ENCODE assay signal across 6 cellular contexts in genomic region chr11:49558261-49558847, GRCh38.
DNase-seq lines count a peak whose midpoint lies in the region; TF ChIP-seq lines count a peak whose summit lies in the region.
"Not testable (repeated sequence)": the region's sequence is repeated elsewhere in the genome, so short reads cannot be mapped to it uniquely, and the experiment has no call there.

No MANE protein-coding gene starts in this region.

- H3T11ph ChIP-seq in H9 (ENCODE audit: low read length): not testable (repeated sequence)

- not testable (repeated sequence) for H3K4me2 ChIP-seq in H9 (ENCODE audit: insufficient read depth, insufficient read length, low read length)

- H2AFZ ChIP-seq in H9 (ENCODE audit: low read length): not testable (repeated sequence)

- not testable (repeated sequence) for H3K27me3 ChIP-seq in H9 (ENCODE audit: insufficient read depth, low read length)

- TF ChIP-seq CTCF in H9 (conservative IDR thresholded peaks at IDR 0.05); glutamatergic neuron (IDR thresholded peaks at IDR 0.05; ENCODE audit: partially characterized antibody, unreplicated experiment): not testable (repeated sequence)

- not testable (repeated sequence) for H3K27ac ChIP-seq in H9 (ENCODE audit: insufficient read length, low read depth, low read length); caudate nucleus (ENCODE audit: low read depth, low read length)

- H3K9me3 Mint-ChIP-seq in H9: peaks cover 77 to 81% of the 10 kb centered on the region in 2 experiments
- H3K9me3 Mint-ChIP-seq in glutamatergic neuron (ENCODE audit: unreplicated experiment): not testable (repeated sequence)

- not testable (repeated sequence) for H2BK120ac ChIP-seq in H9 (ENCODE audit: low read depth, low read length, poor library complexity, severe bottlenecking)

- not testable (repeated sequence) for H2BK20ac ChIP-seq in H9 (ENCODE audit: low read depth, low read length, poor library complexity, severe bottlenecking)

- H3K9me3 ChIP-seq in H9 (ENCODE audit: control insufficient read depth, low read depth, low read length): peaks cover 26% of the 10 kb centered on the region

- H2AK5ac ChIP-seq in H9 (ENCODE audit: insufficient read length, low read length): not testable (repeated sequence)

- not testable (repeated sequence) for H3K4me3 Mint-ChIP-seq in H9
- H3K4me3 Mint-ChIP-seq in glutamatergic neuron (ENCODE audit: unreplicated experiment): peak overlapping the region; percentile 10

- not testable (repeated sequence) for H3K23ac ChIP-seq in H9 (ENCODE audit: insufficient read length, low read depth, low read length)

- not testable (repeated sequence) for H3K23me2 ChIP-seq in H9 (ENCODE audit: insufficient read length, low read depth, low read length, poor library complexity, severe bottlenecking)

- not testable (repeated sequence) for H3K4me1 ChIP-seq in H9 (ENCODE audit: insufficient read depth, low read length)

- peak; percentile 39 for DNase-seq in D341Med (ENCODE audit: low spot score)
- DNase-seq in H9: peak; percentile 18
- DNase-seq in caudate nucleus (lab: John Stamatoyannopoulos, UW): peak in 31 of 61 donors; percentile 6 to 75 (median 47)
- peak; percentile 41 for DNase-seq in glutamatergic neuron
- DNase-seq in occipital lobe (lab: John Stamatoyannopoulos, UW): peak; percentile 7
- peak; percentile 24 for DNase-seq in superior temporal gyrus (ENCODE audit: extremely low spot score)

- H4K20me1 ChIP-seq in H9 (ENCODE audit: control insufficient read depth, insufficient read depth, insufficient read length): not testable (repeated sequence)

- not testable (repeated sequence) for H3K4me1 Mint-ChIP-seq in H9; glutamatergic neuron (ENCODE audit: low read depth, unreplicated experiment)

- not testable (repeated sequence) for H3K14ac ChIP-seq in H9 (ENCODE audit: insufficient read depth, low read length)

- no CpG with 5 or more reads among the region's 42 CpGs for WGBS in H9 (ENCODE audit: extremely low coverage, insufficient read length, low lambda C conversion rate)

- not testable (repeated sequence) for H2BK12ac ChIP-seq in H9 (ENCODE audit: insufficient read length, low read depth, low read length)

- not testable (repeated sequence) for H2BK5ac ChIP-seq in H9 (ENCODE audit: insufficient read length, low read length)

- not testable (repeated sequence) for H4K8ac ChIP-seq in H9 (replicated peaks; ENCODE audit: insufficient read length, low read depth, low read length)

- not testable (repeated sequence) for H3K9ac ChIP-seq in H9 (ENCODE audit: extremely low read depth, insufficient read length, low read length)

- H4K91ac ChIP-seq in H9 (ENCODE audit: insufficient read length, low read depth, low read length): not testable (repeated sequence)

- H3K18ac ChIP-seq in H9 (ENCODE audit: insufficient read length, low read depth, low read length): not testable (repeated sequence)

- not testable (repeated sequence) for H3K4ac ChIP-seq in H9 (ENCODE audit: low read depth, low read length)

- H3K27ac Mint-ChIP-seq in H9; glutamatergic neuron (ENCODE audit: unreplicated experiment): not testable (repeated sequence)

- not testable (repeated sequence) for H3K79me2 ChIP-seq in H9 (ENCODE audit: insufficient read depth, low read length)

- H3K79me1 ChIP-seq in H9 (ENCODE audit: insufficient read depth, low read depth, low read length, poor library complexity, severe bottlenecking): not testable (repeated sequence)

- H3K56ac ChIP-seq in H9 (ENCODE audit: insufficient read length, low read depth, low read length): not testable (repeated sequence)

- peaks cover 0 to 14% (median 0%) of the 10 kb centered on the region in 3 experiments; a peak in 4 of 7 replicates for H3K36me3 Mint-ChIP-seq in H9 (ENCODE audit: insufficient read depth in 1 of 3, low read depth in 3 of 3)
- H3K36me3 Mint-ChIP-seq in glutamatergic neuron (ENCODE audit: unreplicated experiment): not testable (repeated sequence)

- H3K27me3 Mint-ChIP-seq in H9 (ENCODE audit: low read depth); glutamatergic neuron (ENCODE audit: unreplicated experiment): not testable (repeated sequence)

- H2BK15ac ChIP-seq in H9 (ENCODE audit: low read depth, low read length): not testable (repeated sequence)

- H4K5ac ChIP-seq in H9 (ENCODE audit: insufficient read length, low read depth, low read length): not testable (repeated sequence)
